In genomic region chr2:197414515-197414914, GRCh38 we compare ENCODE assay signal across 14 cellular contexts. TPM values are rescaled to one million over a fixed set of nuclear protein-coding genes. Genes with fewer than 3 reads are reported as not detected.
DNase-seq lines count a peak whose midpoint lies in the region; ATAC-seq and TF ChIP-seq lines count a peak whose summit lies in the region.
"Had no signal": no experiment of that assay in that cellular context is flagged by ENCODE, and none has a peak within 500 bp of the region (broad histone marks: within the 10 kb centered on the region; RNA-seq: fewer than 3 reads in every experiment).

No MANE protein-coding gene starts in this region.

- no peak overlapping the region for H3K4ac ChIP-seq in IMR-90 (ENCODE audit: low read depth, low read length)

- H2AFZ ChIP-seq in IMR-90 (replicated peaks; ENCODE audit: low read length, poor library complexity), result no peak overlapping the region

- no TSS peak for BruUV-seq in IMR-90 (replicated peaks; lab: Mats Ljungman, UMichigan)

- dilution Hi-C loops in IMR-90 (cut with HindIII; ENCODE audit: low sequenced_read_pairs, unreplicated experiment), result no loop called here

- no peak for TF ChIP-seq CTCF in IMR-90 (conservative IDR thresholded peaks at IDR 0.05; ENCODE audit: low read depth, low read length)
- TF ChIP-seq CTCF in choroid plexus epithelial cell (conservative IDR thresholded peaks at IDR 0.05; ENCODE audit: low read depth, low read length), result no peak

- no peak for TF ChIP-seq RAD21 in IMR-90 (IDR thresholded peaks at IDR 0.05; ENCODE audit: low read length)

- no peaks in the 10 kb centered on the region for H3K9me3 Mint-ChIP-seq in activated naive CD4-positive, alpha-beta T cell treated with anti-CD3 and anti-CD28 coated beads, Interleukin-2, amount 50 U/mL, for 24 hours
- no peaks in the 10 kb centered on the region for H3K9me3 Mint-ChIP-seq in stimulated activated naive B cell treated with anti-CD40 and anti-IgM and Interleukin-4, amounts not matched to agents 10 μg/mL and 1 μg/mL and 100 μg/mL, for 72 hours

- no peak overlapping the region for H4K8ac ChIP-seq in IMR-90 (ENCODE audit: low read depth in 2 of 2, low read length in 2 of 2)

- no peak overlapping the region for H4K5ac ChIP-seq in IMR-90 (ENCODE audit: low read depth, low read length)

- no peak overlapping the region for H3K4me2 ChIP-seq in IMR-90 (ENCODE audit: low read depth, low read length)
- H3K4me2 ChIP-seq: BLaER1 treated with 17β-estradiol and CSF1 and Interleukin-3, amounts not matched to agents 10 nM and 100 nM had no signal

- no peak overlapping the region for H2AK5ac ChIP-seq in IMR-90 (ENCODE audit: low read depth, low read length)

- POLR2A ChIA-PET in IMR-90 (lab: Charles Lee; ENCODE audit: unreplicated experiment) (no interaction called here), HEK293T (lab: Yijun Ruan, JAX) (no interaction called here)

- H3K56ac ChIP-seq in IMR-90 (ENCODE audit: extremely low read depth, insufficient read depth, low read length), result no peak overlapping the region

- no CpG with 5 or more reads among the region's 2 CpGs for WGBS in IMR-90 (ENCODE audit: extremely low coverage in 2 of 2, insufficient read length in 1 of 2), 2 experiments

- peak overlapping the region; percentile 66 for H3K27ac Mint-ChIP-seq in activated naive CD4-positive, alpha-beta T cell treated with anti-CD3 and anti-CD28 coated beads, Interleukin-2, amount 50 U/mL, for 24 hours
- peak overlapping the region; percentile 38 for H3K27ac Mint-ChIP-seq in stimulated activated naive B cell treated with anti-CD40 and anti-IgM and Interleukin-4, amounts not matched to agents 10 μg/mL and 1 μg/mL and 100 μg/mL, for 72 hours

- no peak for DNase-seq in activated naive CD4-positive, alpha-beta T cell treated with Interleukin-2 at 50 U/mL for 16 hours
- DNase-seq in IMR-90, result no peak
- peak; percentile 33 for DNase-seq in choroid plexus epithelial cell (ENCODE audit: low read depth)
- no peak for DNase-seq in stimulated activated naive B cell treated with anti-CD40 and anti-IgM and Interleukin-4, amounts not matched to agents 10 μg/mL and 1 μg/mL and 100 μg/mL, for 72 hours
- DNase-seq in HEK293T (ENCODE audit: extremely low spot score), result no peak
- no peak for DNase-seq in pons (ENCODE audit: low spot score)
- DNase-seq: DMS79, NCI-H1417 treated with DMSO at 0.1 percent for 48 hours, NCI-H1930, NCI-H226, NCI-H524, SJCRH30 had no signal

- no peak for TF ChIP-seq POLR2A in IMR-90 (IDR thresholded peaks at IDR 0.05; ENCODE audit: low read depth, low read length)

- H3K27me3 Mint-ChIP-seq in activated naive CD4-positive, alpha-beta T cell treated with anti-CD3 and anti-CD28 coated beads, Interleukin-2, amount 50 U/mL, for 24 hours, result no peaks in the 10 kb centered on the region
- no peaks in the 10 kb centered on the region for H3K27me3 Mint-ChIP-seq in stimulated activated naive B cell treated with anti-CD40 and anti-IgM and Interleukin-4, amounts not matched to agents 10 μg/mL and 1 μg/mL and 100 μg/mL, for 72 hours

- H2AK9ac ChIP-seq in IMR-90 (replicated peaks; ENCODE audit: low read depth, low read length, poor library complexity), result no peak overlapping the region

- no peaks in the 10 kb centered on the region for H3K9me1 ChIP-seq in IMR-90 (ENCODE audit: insufficient read depth, low read length)

- no peak overlapping the region for H3K9ac ChIP-seq in IMR-90 (ENCODE audit: low read depth, low read length)
- H3K9ac ChIP-seq: BLaER1 treated with 17β-estradiol and CSF1 and Interleukin-3, amounts not matched to agents 10 nM and 100 nM had no signal

- no peaks in the 10 kb centered on the region for H3K27me3 ChIP-seq in IMR-90 (ENCODE audit: control insufficient read depth, insufficient read depth, low read length)
- H3K27me3 ChIP-seq: BLaER1 treated with 17β-estradiol and CSF1 and Interleukin-3, amounts not matched to agents 10 nM and 100 nM; SJCRH30 had no signal

- no peak overlapping the region for H3K14ac ChIP-seq in IMR-90 (replicated peaks; ENCODE audit: low read depth, low read length)

- peaks cover 14% of the 10 kb centered on the region for H3K4me1 Mint-ChIP-seq in activated naive CD4-positive, alpha-beta T cell treated with anti-CD3 and anti-CD28 coated beads, Interleukin-2, amount 50 U/mL, for 24 hours
- peaks cover 0 to 4% of the 10 kb centered on the region in 2 donors for H3K4me1 Mint-ChIP-seq in stimulated activated naive B cell treated with anti-CD40 and anti-IgM and Interleukin-4, amounts not matched to agents 10 μg/mL and 1 μg/mL and 100 μg/mL, for 72 hours

- H2BK20ac ChIP-seq in IMR-90 (ENCODE audit: low read depth, low read length), result no peak overlapping the region

- peak; percentile 70 for ATAC-seq in IMR-90 (ENCODE audit: low read depth)
- no peak for ATAC-seq in stimulated activated naive B cell treated with anti-CD40 and anti-IgM and Interleukin-4, amounts not matched to agents 10 μg/mL and 1 μg/mL and 100 μg/mL, for 72 hours (replicated peaks)

- H3K18ac ChIP-seq in IMR-90 (ENCODE audit: low read depth, low read length), result no peak overlapping the region

- in situ Hi-C loops in IMR-90 (cut with MboI; ENCODE audit: low sequenced_read_pairs), result no loop called here

- no peak overlapping the region for H4K91ac ChIP-seq in IMR-90 (ENCODE audit: insufficient read depth, low read depth, low read length)

- H4K20me1 ChIP-seq in IMR-90 (ENCODE audit: insufficient read depth, low read length), result peaks cover 3% of the 10 kb centered on the region; the same call in 1 of the 2 replicates

- H3K4me3 ChIP-seq in IMR-90 (ENCODE audit: insufficient read depth, low read depth, low read length) (no peak overlapping the region), choroid plexus epithelial cell (ENCODE audit: low read depth, low read length) (no peak overlapping the region)
- H3K4me3 ChIP-seq: BLaER1 treated with 17β-estradiol and CSF1 and Interleukin-3, amounts not matched to agents 10 nM and 100 nM; SJCRH30 had no signal

- H3K27ac ChIP-seq in IMR-90 (ENCODE audit: insufficient read depth, low read length), result no peak overlapping the region
- H3K27ac ChIP-seq: BLaER1 treated with 17β-estradiol and CSF1 and Interleukin-3, amounts not matched to agents 10 nM and 100 nM; SJCRH30 had no signal

- peaks cover 11% of the 10 kb centered on the region for H3K36me3 Mint-ChIP-seq in activated naive CD4-positive, alpha-beta T cell treated with anti-CD3 and anti-CD28 coated beads, Interleukin-2, amount 50 U/mL, for 24 hours
- H3K36me3 Mint-ChIP-seq in stimulated activated naive B cell treated with anti-CD40 and anti-IgM and Interleukin-4, amounts not matched to agents 10 μg/mL and 1 μg/mL and 100 μg/mL, for 72 hours, result peaks cover 30 to 49% of the 10 kb centered on the region in 2 donors

- H3K4me3 Mint-ChIP-seq in activated naive CD4-positive, alpha-beta T cell treated with anti-CD3 and anti-CD28 coated beads, Interleukin-2, amount 50 U/mL, for 24 hours, result no peak overlapping the region
- H3K4me3 Mint-ChIP-seq in stimulated activated naive B cell treated with anti-CD40 and anti-IgM and Interleukin-4, amounts not matched to agents 10 μg/mL and 1 μg/mL and 100 μg/mL, for 72 hours, result no peak overlapping the region

- H3K36me3 ChIP-seq in IMR-90 (ENCODE audit: control insufficient read depth, insufficient read depth, low read length), result peaks cover 68% of the 10 kb centered on the region

- H3K23ac ChIP-seq in IMR-90 (ENCODE audit: low read depth, low read length), result no peak overlapping the region

- H2BK15ac ChIP-seq in IMR-90 (ENCODE audit: low read depth, low read length), result no peak overlapping the region

- no peaks in the 10 kb centered on the region; the same call in 1 of the 2 replicates for H3K4me1 ChIP-seq in IMR-90 (ENCODE audit: control insufficient read depth, insufficient read depth, low read length)
- H3K4me1 ChIP-seq: BLaER1 treated with 17β-estradiol and CSF1 and Interleukin-3, amounts not matched to agents 10 nM and 100 nM; SJCRH30 had no signal

- no peaks in the 10 kb centered on the region for H3K9me3 ChIP-seq in IMR-90 (ENCODE audit: control insufficient read depth, insufficient read depth, low read length)
- H3K9me3 ChIP-seq: BLaER1 treated with 17β-estradiol and CSF1 and Interleukin-3, amounts not matched to agents 10 nM and 100 nM; SJCRH30 had no signal

- H3K79me1 ChIP-seq in IMR-90 (ENCODE audit: low read depth in 1 of 2, low read length in 2 of 2), result peaks cover 25 to 34% of the 10 kb centered on the region in 2 experiments

- H2BK5ac ChIP-seq in IMR-90 (ENCODE audit: low read depth, low read length, poor library complexity, severe bottlenecking), result no peak overlapping the region

- H2BK120ac ChIP-seq in IMR-90 (ENCODE audit: low read depth, low read length), result no peak overlapping the region

- CTCF ChIA-PET in IMR-90 (lab: Yijun Ruan, JAX), result no interaction called here
- CTCF ChIA-PET in HEK293T (lab: Yijun Ruan, JAX), result no interaction called here

- intact Hi-C loops in IMR-90 (cut with micrococcal nuclease), result no loop called here

TF ChIP-seq in IMR-90, 13 proteins besides CTCF, POLR2A, EP300 and RAD21 (continues in another document):
- no peak for TF ChIP-seq USF2 (IDR thresholded peaks at IDR 0.05; ENCODE audit: low read depth, low read length)
- TF ChIP-seq SMC3 (IDR thresholded peaks at IDR 0.05; ENCODE audit: low read depth, low read length), result no peak

TF ChIP-seq in HEK293T, 16 proteins besides CTCF, POLR2A, EP300 and RAD21 (continues in another document):
- TF ChIP-seq SP1 (IDR thresholded peaks at IDR 0.05) (no peak), TARDBP (IDR thresholded peaks at IDR 0.05) (no peak), ARNT (IDR thresholded peaks at IDR 0.05) (no peak), FOXM1 (IDR thresholded peaks at IDR 0.05; ENCODE audit: borderline replicate concordance) (no peak), CTBP1 (IDR thresholded peaks at IDR 0.05; ENCODE audit: borderline replicate concordance) (no peak), L3MBTL2 (conservative IDR thresholded peaks at IDR 0.05) (no peak), NFRKB (IDR thresholded peaks at IDR 0.05) (no peak), HDGF (IDR thresholded peaks at IDR 0.05; ENCODE audit: borderline replicate concordance) (no peak), ELF4 (IDR thresholded peaks at IDR 0.05) (no peak), FOXK2 (IDR thresholded peaks at IDR 0.05) (no peak), FOXA1 (IDR thresholded peaks at IDR 0.05) (no peak), ZNF384 (IDR thresholded peaks at IDR 0.05) (no peak)

RNA-seq across cellular contexts. Expression of gene SF3B1, which starts 20.3 kb away (rescaled TPM):
- total RNA-seq in IMR-90 (2012; rRNA removed), result 706 and 942 TPM in 2 replicates
- polyA plus RNA-seq in IMR-90 (2012; rRNA removed), result 213 and 326 TPM in 2 replicates
- 35.4 and 57.7 TPM in 2 replicates for polyA plus RNA-seq in IMR-90 (2012; cell fraction: cytosol; rRNA removed)
- polyA plus RNA-seq in IMR-90 (2012; cell fraction: nucleus; rRNA removed; ENCODE audit: low replicate concordance), result 147 and 3,449 TPM in 2 replicates

RNA-seq across cellular contexts. Expression of gene COQ10B, which starts 38.8 kb away (rescaled TPM):
- total RNA-seq in IMR-90 (2012; rRNA removed), result 28.7 and 64.2 TPM in 2 replicates
- 6.3 and 9.5 TPM in 2 replicates for polyA plus RNA-seq in IMR-90 (2012; rRNA removed)
- polyA plus RNA-seq in IMR-90 (2012; cell fraction: cytosol; rRNA removed), result 1.6 and 2.8 TPM in 2 replicates
- polyA plus RNA-seq in IMR-90 (2012; cell fraction: nucleus; rRNA removed; ENCODE audit: low replicate concordance), result 0.81 and 4.0 TPM in 2 replicates
